In genomic region chr19:3191806-3192104, GRCh38 we compare ENCODE assay signal across 13 cellular contexts. TPM values are rescaled to one million over a fixed set of nuclear protein-coding genes. Genes with fewer than 3 reads are reported as not detected.
"Had no signal": no experiment of that assay in that cellular context is flagged by ENCODE, and none has a peak within 500 bp of the region (broad histone marks: within the 10 kb centered on the region; RNA-seq: fewer than 3 reads in every experiment).

No MANE protein-coding gene starts in this region.

RNA-seq across cellular contexts. Expression of gene S1PR4, which starts 13.2 kb away (rescaled TPM):
- total RNA-seq: endodermal cell, kidney epithelial cell, mesothelial cell of epicardium had no signal

RNA-seq across cellular contexts. Expression of gene CELF5, which starts 32.7 kb away (rescaled TPM):
- total RNA-seq: dermis microvascular lymphatic vessel endothelial cell, esophagus mucosa, esophagus squamous epithelium, gastrocnemius medialis, heart right ventricle, left ventricle myocardium superior, lower lobe of right lung, lung microvascular endothelial cell, mesenteric fat pad, myocyte had no signal

RNA-seq across cellular contexts. Expression of gene GNA15, which starts 55.9 kb away (rescaled TPM):
- total RNA-seq: endodermal cell, lung microvascular endothelial cell had no signal
